ENCODE assay signal across 13 cellular contexts in genomic region chr1:13469343-13469742, GRCh38. TPM values are rescaled to one million over a fixed set of nuclear protein-coding genes. Genes with fewer than 3 reads are reported as not detected.
DNase-seq lines count a peak whose midpoint lies in the region; ATAC-seq and TF ChIP-seq lines count a peak whose summit lies in the region.
"Had no signal": no experiment of that assay in that cellular context is flagged by ENCODE, and none has a peak within 500 bp of the region (broad histone marks: within the 10 kb centered on the region; RNA-seq: fewer than 3 reads in every experiment).

No MANE protein-coding gene starts in this region.

- no peaks in the 10 kb centered on the region; the same call in 2 of the 3 replicates for H3K36me3 Mint-ChIP-seq in GM23338 (ENCODE audit: low read depth)

- H3K36me3 ChIP-seq in DND-41 (ENCODE audit: insufficient read depth, low read length): peaks cover 17% of the 10 kb centered on the region
- no peaks in the 10 kb centered on the region for H3K36me3 ChIP-seq in GM23338 (ENCODE audit: insufficient read depth)
- no peaks in the 10 kb centered on the region for H3K36me3 ChIP-seq in kidney epithelial cell (ENCODE audit: control insufficient read depth, insufficient read depth, low read length)
- H3K36me3 ChIP-seq: right lobe of liver had no signal

- no peak overlapping the region for H3K27ac Mint-ChIP-seq in GM23338
- H3K27ac Mint-ChIP-seq: immature natural killer cell had no signal

- H3K27ac ChIP-seq in DND-41 (ENCODE audit: low read length) (peak overlapping the region; percentile 47), GM23338 (ENCODE audit: low read depth) (no peak overlapping the region)
- H3K27ac ChIP-seq: right lobe of liver, SK-N-MC had no signal

- H4K20me1 ChIP-seq in DND-41 (ENCODE audit: insufficient read depth, low read length) (no peaks in the 10 kb centered on the region), GM23338 (replicated peaks; ENCODE audit: insufficient read depth) (no peaks in the 10 kb centered on the region)

- TF ChIP-seq CTCF in DND-41 (IDR thresholded peaks at IDR 0.05; ENCODE audit: borderline replicate concordance, extremely low read depth, low read length, poor library complexity, severe bottlenecking): peak; percentile 52
- TF ChIP-seq CTCF in GM23338 (conservative IDR thresholded peaks at IDR 0.05; ENCODE audit: low read depth in 2 of 2): peak; percentile 52 to 55
- peak; percentile 12 for TF ChIP-seq CTCF in kidney epithelial cell (IDR thresholded peaks at IDR 0.05; ENCODE audit: insufficient read depth, low read length, poor library complexity, severe bottlenecking)

- no peaks in the 10 kb centered on the region for H3K9me3 ChIP-seq in DND-41 (ENCODE audit: insufficient read depth, low read length, severe bottlenecking)
- H3K9me3 ChIP-seq: right lobe of liver had no signal

- H3K4me1 ChIP-seq in DND-41 (ENCODE audit: insufficient read depth, low read length): peaks cover 5% of the 10 kb centered on the region
- H3K4me1 ChIP-seq in GM23338 (ENCODE audit: insufficient read depth): no peaks in the 10 kb centered on the region
- H3K4me1 ChIP-seq: right lobe of liver had no signal

- H3K4me3 Mint-ChIP-seq in GM23338: no peak overlapping the region
- H3K4me3 Mint-ChIP-seq: immature natural killer cell had no signal

- peak; percentile 62 for DNase-seq in DND-41
- peak; percentile 48 for DNase-seq in GM23338 (ENCODE audit: low spot score)
- peak; percentile 26 for DNase-seq in SK-MEL-5 (ENCODE audit: low read depth, low spot score)
- DNase-seq in kidney epithelial cell (ENCODE audit: low read depth): no peak
- no peak for DNase-seq in stimulated activated CD4-positive, alpha-beta T cell treated with anti-CD3 and anti-CD28 coated beads, Interleukin-2, amount 100 ng/mL, for 24 hours
- DNase-seq in activated CD4-positive, alpha-beta T cell treated with anti-CD3 and anti-CD28 coated beads for 1 hour: no peak
- DNase-seq: immature natural killer cell; right lobe of liver; stimulated activated naive CD4-positive, alpha-beta T cell treated with Interleukin-2 at 50 U/mL for 16 hours had no signal

- H2AFZ ChIP-seq in DND-41 (ENCODE audit: low read depth, low read length) (no peak overlapping the region), GM23338 (no peak overlapping the region)

- no peaks in the 10 kb centered on the region; the same call in 2 of the 3 replicates for H3K4me1 Mint-ChIP-seq in GM23338
- H3K4me1 Mint-ChIP-seq: immature natural killer cell had no signal

- no peaks in the 10 kb centered on the region for H3K79me2 ChIP-seq in DND-41 (ENCODE audit: insufficient read depth, low read length)
- H3K79me2 ChIP-seq in GM23338 (replicated peaks; ENCODE audit: insufficient read depth): no peaks in the 10 kb centered on the region

- H3K4me3 ChIP-seq in DND-41 (ENCODE audit: low read depth in 1 of 2, low read length in 2 of 2): no peak overlapping the region
- no peak overlapping the region for H3K4me3 ChIP-seq in GM23338
- no peak overlapping the region for H3K4me3 ChIP-seq in kidney epithelial cell (ENCODE audit: low read depth, low read length)
- H3K4me3 ChIP-seq: right lobe of liver, SK-N-MC had no signal

- ATAC-seq in DND-41 (ENCODE audit: insufficient read depth, low read depth) (peak; percentile 93), GM23338 (peak; percentile 84), GM19035 (IDR thresholded peaks at IDR 0.05; ENCODE audit: unreplicated experiment) (no peak), HG02885 (IDR thresholded peaks at IDR 0.05; ENCODE audit: poor library complexity, unreplicated experiment) (no peak)

- peaks cover 36% of the 10 kb centered on the region for H3K9me3 Mint-ChIP-seq in GM23338

- no peaks in the 10 kb centered on the region for H3K9me2 ChIP-seq in GM23338 (ENCODE audit: insufficient read depth)

- H3F3A ChIP-seq in GM23338 (replicated peaks; ENCODE audit: low read depth): no peaks in the 10 kb centered on the region

- H3K9ac ChIP-seq in DND-41 (ENCODE audit: low read depth, low read length): no peak overlapping the region

- H3K4me2 ChIP-seq in DND-41 (ENCODE audit: insufficient read depth, low read length) (no peak overlapping the region), GM23338 (no peak overlapping the region)

- peaks cover 9% of the 10 kb centered on the region for H3K27me3 Mint-ChIP-seq in GM23338 (ENCODE audit: insufficient read depth, low read depth, poor library complexity)

- in situ Hi-C loops in SK-MEL-5 (cut with HindIII; ENCODE audit: low pct_unique_long_range_greater_than_20kb, low sequenced_read_pairs): no loop called here

- H3K27me3 ChIP-seq in DND-41 (ENCODE audit: insufficient read depth, low read length, poor library complexity): no peaks in the 10 kb centered on the region
- H3K27me3 ChIP-seq in GM23338 (ENCODE audit: insufficient read depth): no peaks in the 10 kb centered on the region
- H3K27me3 ChIP-seq in kidney epithelial cell (ENCODE audit: control insufficient read depth, insufficient read depth, low read length): no peaks in the 10 kb centered on the region
- H3K27me3 ChIP-seq: right lobe of liver had no signal

TF ChIP-seq in GM23338, 12 proteins besides CTCF, POLR2A, EP300 and RAD21 (continues in another document):
- TF ChIP-seq EZH2 (IDR thresholded peaks at IDR 0.05; ENCODE audit: low read depth, unreplicated experiment) (no peak), ZNF331 (CRISPR knock-in tag; IDR thresholded peaks at IDR 0.05; ENCODE audit: low read depth) (no peak), REST (IDR thresholded peaks at IDR 0.05; ENCODE audit: unreplicated experiment) (no peak), ZNF114 (CRISPR knock-in tag; IDR thresholded peaks at IDR 0.05) (no peak), POLR2AphosphoS5 (IDR thresholded peaks at IDR 0.05; ENCODE audit: low read depth) (no peak), NANOG (IDR thresholded peaks at IDR 0.05; ENCODE audit: borderline replicate concordance) (no peak), EZH2phosphoT487 (IDR thresholded peaks at IDR 0.05; ENCODE audit: unreplicated experiment) (no peak), JUNB (IDR thresholded peaks at IDR 0.05; ENCODE audit: unreplicated experiment) (no peak), ETS1 (IDR thresholded peaks at IDR 0.05) (no peak), CREB1 (CRISPR knock-in tag; IDR thresholded peaks at IDR 0.05; ENCODE audit: low read depth) (no peak), STAT1 (IDR thresholded peaks at IDR 0.05; ENCODE audit: unreplicated experiment) (no peak)

RNA-seq across cellular contexts. Expression of gene LRRC38, which starts 44.5 kb away (rescaled TPM):
- 0.17 TPM in 1 of 2 replicates, not detected in the other for total RNA-seq in GM23338 (2014; rRNA removed; shearing (Covaris generic))
- not detected in 2 replicates for polyA plus RNA-seq in GM23338 (2016; fragmentation: Nextera tagmentation; extraction: Ambion mirVana)
- not detected in 2 replicates for total RNA-seq in SK-MEL-5 (2014; rRNA removed; shearing (Covaris generic))
- not detected in 2 replicates for polyA plus RNA-seq in SK-MEL-5 (2015; cell fraction: cytosol; rRNA removed)
- polyA plus RNA-seq in SK-MEL-5 (2015; cell fraction: nucleus; rRNA removed): not detected in 2 replicates
- total RNA-seq in kidney epithelial cell: 0.33 and 1.6 TPM in 2 replicates
- total RNA-seq: right lobe of liver had no signal
- polyA plus RNA-seq: immature natural killer cell had no signal

RNA-seq across cellular contexts. Expression of gene PRAMEF20, which starts 59.1 kb away (rescaled TPM):
- total RNA-seq in GM23338 (2014; rRNA removed; shearing (Covaris generic)): not detected in 2 replicates
- not detected in 2 replicates for polyA plus RNA-seq in GM23338 (2016; fragmentation: Nextera tagmentation; extraction: Ambion mirVana)
- total RNA-seq in SK-MEL-5 (2014; rRNA removed; shearing (Covaris generic)): not detected in 2 replicates
- polyA plus RNA-seq in SK-MEL-5 (2015; cell fraction: cytosol; rRNA removed): not detected in 2 replicates
- not detected in 2 replicates for polyA plus RNA-seq in SK-MEL-5 (2015; cell fraction: nucleus; rRNA removed)
- not detected in 2 replicates for total RNA-seq in kidney epithelial cell
- total RNA-seq: dermis microvascular lymphatic vessel endothelial cell, right lobe of liver had no signal
- polyA plus RNA-seq: immature natural killer cell had no signal

Comparison
In these comparisons a context has a peak if more than half of its experiments do, and no peak if none do; other contexts are left out.
1. ATAC-seq: peak in DND-41 (single experiment) and GM23338 (single experiment); none in GM19035 (single experiment) and HG02885 (single experiment).
2. DNase-seq: peak in DND-41 (single experiment), GM23338 (single experiment) and SK-MEL-5 (single experiment); none in kidney epithelial cell (single experiment), stimulated activated CD4-positive, alpha-beta T cell treated with anti-CD3 and anti-CD28 coated beads, Interleukin-2, amount 100 ng/mL, for 24 hours (0 of 2) and activated CD4-positive, alpha-beta T cell treated with anti-CD3 and anti-CD28 coated beads for 1 hour (single experiment).
3. Peak in every context shown above with its lines, with median percentiles within 50 percentile points of each other: CTCF ChIP-seq.